In the genomic region with DNA sequence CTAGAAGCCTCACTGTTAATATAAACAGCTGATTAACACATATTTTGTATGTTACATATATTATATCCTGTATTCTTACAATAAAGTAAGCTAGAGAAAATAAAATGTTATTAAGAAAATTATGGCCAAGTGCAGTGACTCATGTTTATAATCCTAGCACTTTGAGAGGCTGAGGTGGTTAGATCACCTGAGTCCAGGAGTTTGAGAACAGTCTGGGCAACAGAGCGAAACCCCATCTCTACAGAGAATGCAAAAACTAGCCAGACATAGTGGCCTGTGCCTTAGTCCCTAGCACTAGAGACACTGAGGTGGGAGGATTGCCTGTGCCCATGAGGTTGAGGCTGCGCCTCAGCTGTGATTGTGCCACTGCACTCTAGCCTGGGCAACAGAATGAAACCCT, we compare ENCODE assay signal across 23 cellular contexts.
DNase-seq lines count a peak whose midpoint lies in the region; ATAC-seq, FAIRE-seq and TF ChIP-seq lines count a peak whose summit lies in the region.
"Had no signal": no experiment of that assay in that cellular context is flagged by ENCODE, and none has a peak within 500 bp of the region (broad histone marks: within the 10 kb centered on the region; RNA-seq: fewer than 3 reads in every experiment).

No MANE protein-coding gene starts in this region.

- H3K9me3 Mint-ChIP-seq in stimulated activated naive CD8-positive, alpha-beta T cell treated with anti-CD3 and anti-CD28 coated beads, Interleukin-15, Interleukin-2, amounts not matched to agents 100 ng/mL and 50 ng/mL, for 24 hours, result no peaks in the 10 kb centered on the region
- H3K9me3 Mint-ChIP-seq: activated naive CD4-positive, alpha-beta T cell treated with anti-CD3 and anti-CD28 coated beads, Interleukin-2, amount 50 U/mL, for 72 hours; natural killer cell had no signal

- H3K36me3 Mint-ChIP-seq in stimulated activated naive CD8-positive, alpha-beta T cell treated with anti-CD3 and anti-CD28 coated beads, Interleukin-15, Interleukin-2, amounts not matched to agents 100 ng/mL and 50 ng/mL, for 24 hours (ENCODE audit: low read depth), result peaks cover 72% of the 10 kb centered on the region
- peaks cover 3% of the 10 kb centered on the region for H3K36me3 Mint-ChIP-seq in T-helper 17 cell (ENCODE audit: low read depth)
- H3K36me3 Mint-ChIP-seq: natural killer cell had no signal

- H3K9me3 ChIP-seq in T-helper 17 cell (ENCODE audit: control insufficient read depth, low read length, poor library complexity, severe bottlenecking) (no peaks in the 10 kb centered on the region), kidney (ENCODE audit: control insufficient read depth in 1 of 2, low read length in 2 of 2) (no peaks in the 10 kb centered on the region)
- H3K9me3 ChIP-seq in effector memory CD4-positive, alpha-beta T cell (ENCODE audit: control insufficient read depth, low read length), result no peaks in the 10 kb centered on the region
- H3K9me3 ChIP-seq: body of pancreas had no signal

- no peak for DNase-seq in stimulated activated naive CD8-positive, alpha-beta T cell treated with anti-CD3 and anti-CD28 coated beads, Interleukin-15, Interleukin-2, amounts not matched to agents 100 U/mL and 50 U/mL, for 24 hours
- DNase-seq in T-helper 17 cell (no peak), kidney tubule cell (ENCODE audit: low spot score) (peak; percentile 53), kidney (no peak)
- DNase-seq in effector memory CD4-positive, alpha-beta T cell, result no peak
- DNase-seq: activated CD4-positive, alpha-beta T cell treated with anti-CD3 and anti-CD28 coated beads for 1 hour; activated CD8-positive, alpha-beta memory T cell treated with anti-CD3 and anti-CD28 coated beads, Interleukin-2, amount 50 U/mL, for 48 hours; body of pancreas; head of caudate nucleus; MV-4-11; natural killer cell; NCI-H187; NCI-H774; PC-3; stimulated activated CD4-positive, alpha-beta T cell treated with anti-CD3 and anti-CD28 coated beads, Interleukin-2, amount 100 ng/mL, for 48 hours; substantia nigra had no signal

- ATAC-seq in stimulated activated naive CD8-positive, alpha-beta T cell treated with anti-CD3 and anti-CD28 coated beads, Interleukin-15, Interleukin-2, amounts not matched to agents 100 U/mL and 50 U/mL, for 24 hours, result no peak
- ATAC-seq in T-helper 17 cell, result no peak
- no peak for ATAC-seq in HG03108 (IDR thresholded peaks at IDR 0.05; ENCODE audit: unreplicated experiment)
- ATAC-seq: body of pancreas, natural killer cell, PC-3 had no signal

- H3K36me3 ChIP-seq in kidney (ENCODE audit: control insufficient read depth in 1 of 2, insufficient read depth in 2 of 2, low read length in 2 of 2), result no peaks in the 10 kb centered on the region
- peaks cover 16% of the 10 kb centered on the region for H3K36me3 ChIP-seq in effector memory CD4-positive, alpha-beta T cell (ENCODE audit: control insufficient read depth, insufficient read depth, low read length)

- intact Hi-C loops in kidney (cut with DNase I), result no loop called here

- peaks cover 13 to 16% of the 10 kb centered on the region in 2 donors for H3K4me1 ChIP-seq in kidney (ENCODE audit: control insufficient read depth in 1 of 2, insufficient read depth in 1 of 2, low read depth in 1 of 2, low read length in 2 of 2)
- H3K4me1 ChIP-seq in effector memory CD4-positive, alpha-beta T cell (ENCODE audit: control insufficient read depth, insufficient read depth, low read length, poor library complexity, severe bottlenecking), result no peaks in the 10 kb centered on the region
- H3K4me1 ChIP-seq: parathyroid adenoma had no signal

- H3K27me3 Mint-ChIP-seq in stimulated activated naive CD8-positive, alpha-beta T cell treated with anti-CD3 and anti-CD28 coated beads, Interleukin-15, Interleukin-2, amounts not matched to agents 100 ng/mL and 50 ng/mL, for 24 hours, result no peaks in the 10 kb centered on the region
- no peaks in the 10 kb centered on the region for H3K27me3 Mint-ChIP-seq in T-helper 17 cell

- TF ChIP-seq CTCF in kidney (IDR thresholded peaks at IDR 0.05; ENCODE audit: borderline replicate concordance, extremely low read depth, insufficient read depth), result no peak

- no peak overlapping the region for H3K9ac ChIP-seq in kidney (ENCODE audit: low read length in 2 of 2)
- H3K9ac ChIP-seq: parathyroid adenoma had no signal

- H3K4me3 ChIP-seq in kidney (ENCODE audit: low read length in 2 of 2), result no peak overlapping the region
- H3K4me3 ChIP-seq in effector memory CD4-positive, alpha-beta T cell (ENCODE audit: insufficient read depth, low read depth, low read length, poor library complexity, severe bottlenecking), result no peak overlapping the region
- H3K4me3 ChIP-seq: body of pancreas, SK-N-MC, skin epidermis had no signal

- no peaks in the 10 kb centered on the region for H3K27me3 ChIP-seq in effector memory CD4-positive, alpha-beta T cell (replicated peaks; ENCODE audit: control insufficient read depth, insufficient read depth, low read length, poor library complexity, severe bottlenecking)
- H3K27me3 ChIP-seq: body of pancreas had no signal

- H3K4me1 Mint-ChIP-seq in stimulated activated naive CD8-positive, alpha-beta T cell treated with anti-CD3 and anti-CD28 coated beads, Interleukin-15, Interleukin-2, amounts not matched to agents 100 ng/mL and 50 ng/mL, for 24 hours (ENCODE audit: low read depth), result peaks cover 61% of the 10 kb centered on the region
- H3K4me1 Mint-ChIP-seq in T-helper 17 cell, result peaks cover 29% of the 10 kb centered on the region

- no peak for FAIRE-seq in kidney (lab: Jason Lieb, UNC)
- FAIRE-seq: GM18507 had no signal

- H3K27ac Mint-ChIP-seq in stimulated activated naive CD8-positive, alpha-beta T cell treated with anti-CD3 and anti-CD28 coated beads, Interleukin-15, Interleukin-2, amounts not matched to agents 100 ng/mL and 50 ng/mL, for 24 hours, result peak overlapping the region; percentile 61
- H3K27ac Mint-ChIP-seq in T-helper 17 cell, result peak overlapping the region; percentile 82

- H3K27ac ChIP-seq in kidney (ENCODE audit: low read depth in 2 of 2, low read length in 2 of 2), result no peak overlapping the region
- no peak overlapping the region for H3K27ac ChIP-seq in effector memory CD4-positive, alpha-beta T cell (ENCODE audit: insufficient read depth, low read length, poor library complexity, severe bottlenecking)
- H3K27ac ChIP-seq: body of pancreas, parathyroid adenoma, SK-N-MC, skin epidermis had no signal

- H3K4me3 Mint-ChIP-seq in stimulated activated naive CD8-positive, alpha-beta T cell treated with anti-CD3 and anti-CD28 coated beads, Interleukin-15, Interleukin-2, amounts not matched to agents 100 ng/mL and 50 ng/mL, for 24 hours, result no peak overlapping the region
- no peak overlapping the region for H3K4me3 Mint-ChIP-seq in T-helper 17 cell
- H3K4me3 Mint-ChIP-seq: natural killer cell had no signal
